In the genomic region with DNA sequence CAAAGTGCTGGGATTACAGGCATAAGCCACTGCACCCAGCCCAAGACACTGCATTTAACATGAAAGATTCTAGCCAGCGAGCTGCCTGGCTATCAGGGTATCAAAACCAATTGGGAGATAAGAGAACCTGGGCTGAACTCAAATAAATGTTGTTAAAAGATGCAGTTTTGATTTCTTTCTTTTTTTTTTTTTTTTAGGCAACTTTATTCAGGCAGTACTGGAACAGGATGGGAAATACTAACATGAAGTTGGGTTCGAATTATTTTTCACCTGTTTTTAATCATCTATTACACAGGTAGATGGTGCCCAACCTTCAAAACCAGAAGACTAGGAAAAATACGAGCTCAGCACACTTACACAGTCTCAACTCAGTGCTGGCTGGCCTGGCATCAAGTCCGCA, we compare ENCODE assay signal across 1 cellular context.
TF ChIP-seq lines count a peak whose summit lies in the region.

No MANE protein-coding gene starts in this region.

TF ChIP-seq in K562, 482 proteins besides CTCF, POLR2A, EP300 and RAD21 (continued from another document):
- TF ChIP-seq, protein P1, sequence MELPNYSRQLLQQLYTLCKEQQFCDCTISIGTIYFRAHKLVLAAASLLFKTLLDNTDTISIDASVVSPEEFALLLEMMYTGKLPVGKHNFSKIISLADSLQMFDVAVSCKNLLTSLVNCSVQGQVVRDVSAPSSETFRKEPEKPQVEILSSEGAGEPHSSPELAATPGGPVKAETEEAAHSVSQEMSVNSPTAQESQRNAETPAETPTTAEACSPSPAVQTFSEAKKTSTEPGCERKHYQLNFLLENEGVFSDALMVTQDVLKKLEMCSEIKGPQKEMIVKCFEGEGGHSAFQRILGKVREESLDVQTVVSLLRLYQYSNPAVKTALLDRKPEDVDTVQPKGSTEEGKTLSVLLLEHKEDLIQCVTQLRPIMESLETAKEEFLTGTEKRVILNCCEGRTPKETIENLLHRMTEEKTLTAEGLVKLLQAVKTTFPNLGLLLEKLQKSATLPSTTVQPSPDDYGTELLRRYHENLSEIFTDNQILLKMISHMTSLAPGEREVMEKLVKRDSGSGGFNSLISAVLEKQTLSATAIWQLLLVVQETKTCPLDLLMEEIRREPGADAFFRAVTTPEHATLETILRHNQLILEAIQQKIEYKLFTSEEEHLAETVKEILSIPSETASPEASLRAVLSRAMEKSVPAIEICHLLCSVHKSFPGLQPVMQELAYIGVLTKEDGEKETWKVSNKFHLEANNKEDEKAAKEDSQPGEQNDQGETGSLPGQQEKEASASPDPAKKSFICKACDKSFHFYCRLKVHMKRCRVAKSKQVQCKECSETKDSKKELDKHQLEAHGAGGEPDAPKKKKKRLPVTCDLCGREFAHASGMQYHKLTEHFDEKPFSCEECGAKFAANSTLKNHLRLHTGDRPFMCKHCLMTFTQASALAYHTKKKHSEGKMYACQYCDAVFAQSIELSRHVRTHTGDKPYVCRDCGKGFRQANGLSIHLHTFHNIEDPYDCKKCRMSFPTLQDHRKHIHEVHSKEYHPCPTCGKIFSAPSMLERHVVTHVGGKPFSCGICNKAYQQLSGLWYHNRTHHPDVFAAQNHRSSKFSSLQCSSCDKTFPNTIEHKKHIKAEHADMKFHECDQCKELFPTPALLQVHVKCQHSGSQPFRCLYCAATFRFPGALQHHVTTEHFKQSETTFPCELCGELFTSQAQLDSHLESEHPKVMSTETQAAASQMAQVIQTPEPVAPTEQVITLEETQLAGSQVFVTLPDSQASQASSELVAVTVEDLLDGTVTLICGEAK (IDR thresholded peaks at IDR 0.05) = peak; percentile 70
- TF ChIP-seq, protein P1 (CRISPR knock-in tag; IDR thresholded peaks at IDR 0.05) = peak; percentile 65
- TF ChIP-seq PRPF4 (IDR thresholded peaks at IDR 0.05; ENCODE audit: insufficient read depth, low read depth, low read length, poor library complexity, severe bottlenecking) (no peak), CEBPG (CRISPR knock-in tag; IDR thresholded peaks at IDR 0.05) (no peak), CEBPG (tag; conservative IDR thresholded peaks at IDR 0.05 in 1 of 2, IDR thresholded peaks at IDR 0.05 in 1 of 2) (no peak), POLR3G (IDR thresholded peaks at IDR 0.05; ENCODE audit: extremely low read depth, insufficient read length, insufficient replicate concordance) (no peak), CBX3 (IDR thresholded peaks at IDR 0.05; ENCODE audit: borderline replicate concordance in 1 of 2, low read length in 2 of 2) (no peak), ZNF384 (IDR thresholded peaks at IDR 0.05; ENCODE audit: low read depth, low read length) (peak; percentile 10; the same call in 1 of the 2 replicates), ZSCAN29 (IDR thresholded peaks at IDR 0.05) (no peak), MBD2 (IDR thresholded peaks at IDR 0.05; ENCODE audit: borderline replicate concordance, low read depth) (no peak), MAFK (IDR thresholded peaks at IDR 0.05; ENCODE audit: low read length) (no peak), CBFB (CRISPR knock-in tag; IDR thresholded peaks at IDR 0.05) (no peak)
- TF ChIP-seq, protein P2, sequence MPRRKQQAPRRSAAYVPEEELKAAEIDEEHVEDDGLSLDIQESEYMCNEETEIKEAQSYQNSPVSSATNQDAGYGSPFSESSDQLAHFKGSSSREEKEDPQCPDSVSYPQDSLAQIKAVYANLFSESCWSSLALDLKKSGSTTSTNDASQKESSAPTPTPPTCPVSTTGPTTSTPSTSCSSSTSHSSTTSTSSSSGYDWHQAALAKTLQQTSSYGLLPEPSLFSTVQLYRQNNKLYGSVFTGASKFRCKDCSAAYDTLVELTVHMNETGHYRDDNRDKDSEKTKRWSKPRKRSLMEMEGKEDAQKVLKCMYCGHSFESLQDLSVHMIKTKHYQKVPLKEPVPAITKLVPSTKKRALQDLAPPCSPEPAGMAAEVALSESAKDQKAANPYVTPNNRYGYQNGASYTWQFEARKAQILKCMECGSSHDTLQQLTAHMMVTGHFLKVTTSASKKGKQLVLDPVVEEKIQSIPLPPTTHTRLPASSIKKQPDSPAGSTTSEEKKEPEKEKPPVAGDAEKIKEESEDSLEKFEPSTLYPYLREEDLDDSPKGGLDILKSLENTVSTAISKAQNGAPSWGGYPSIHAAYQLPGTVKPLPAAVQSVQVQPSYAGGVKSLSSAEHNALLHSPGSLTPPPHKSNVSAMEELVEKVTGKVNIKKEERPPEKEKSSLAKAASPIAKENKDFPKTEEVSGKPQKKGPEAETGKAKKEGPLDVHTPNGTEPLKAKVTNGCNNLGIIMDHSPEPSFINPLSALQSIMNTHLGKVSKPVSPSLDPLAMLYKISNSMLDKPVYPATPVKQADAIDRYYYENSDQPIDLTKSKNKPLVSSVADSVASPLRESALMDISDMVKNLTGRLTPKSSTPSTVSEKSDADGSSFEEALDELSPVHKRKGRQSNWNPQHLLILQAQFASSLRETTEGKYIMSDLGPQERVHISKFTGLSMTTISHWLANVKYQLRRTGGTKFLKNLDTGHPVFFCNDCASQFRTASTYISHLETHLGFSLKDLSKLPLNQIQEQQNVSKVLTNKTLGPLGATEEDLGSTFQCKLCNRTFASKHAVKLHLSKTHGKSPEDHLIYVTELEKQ (CRISPR knock-in tag; IDR thresholded peaks at IDR 0.05) = no peak
- TF ChIP-seq, protein P3, sequence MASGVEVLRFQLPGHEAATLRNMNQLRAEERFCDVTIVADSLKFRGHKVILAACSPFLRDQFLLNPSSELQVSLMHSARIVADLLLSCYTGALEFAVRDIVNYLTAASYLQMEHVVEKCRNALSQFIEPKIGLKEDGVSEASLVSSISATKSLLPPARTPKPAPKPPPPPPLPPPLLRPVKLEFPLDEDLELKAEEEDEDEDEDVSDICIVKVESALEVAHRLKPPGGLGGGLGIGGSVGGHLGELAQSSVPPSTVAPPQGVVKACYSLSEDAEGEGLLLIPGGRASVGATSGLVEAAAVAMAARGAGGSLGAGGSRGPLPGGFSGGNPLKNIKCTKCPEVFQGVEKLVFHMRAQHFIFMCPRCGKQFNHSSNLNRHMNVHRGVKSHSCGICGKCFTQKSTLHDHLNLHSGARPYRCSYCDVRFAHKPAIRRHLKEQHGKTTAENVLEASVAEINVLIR (CRISPR knock-in tag; IDR thresholded peaks at IDR 0.05) = no peak
- TF ChIP-seq, protein P4, sequence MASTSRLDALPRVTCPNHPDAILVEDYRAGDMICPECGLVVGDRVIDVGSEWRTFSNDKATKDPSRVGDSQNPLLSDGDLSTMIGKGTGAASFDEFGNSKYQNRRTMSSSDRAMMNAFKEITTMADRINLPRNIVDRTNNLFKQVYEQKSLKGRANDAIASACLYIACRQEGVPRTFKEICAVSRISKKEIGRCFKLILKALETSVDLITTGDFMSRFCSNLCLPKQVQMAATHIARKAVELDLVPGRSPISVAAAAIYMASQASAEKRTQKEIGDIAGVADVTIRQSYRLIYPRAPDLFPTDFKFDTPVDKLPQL (IDR thresholded peaks at IDR 0.05; ENCODE audit: extremely low read depth, insufficient read length) = no peak
- TF ChIP-seq, protein P5, sequence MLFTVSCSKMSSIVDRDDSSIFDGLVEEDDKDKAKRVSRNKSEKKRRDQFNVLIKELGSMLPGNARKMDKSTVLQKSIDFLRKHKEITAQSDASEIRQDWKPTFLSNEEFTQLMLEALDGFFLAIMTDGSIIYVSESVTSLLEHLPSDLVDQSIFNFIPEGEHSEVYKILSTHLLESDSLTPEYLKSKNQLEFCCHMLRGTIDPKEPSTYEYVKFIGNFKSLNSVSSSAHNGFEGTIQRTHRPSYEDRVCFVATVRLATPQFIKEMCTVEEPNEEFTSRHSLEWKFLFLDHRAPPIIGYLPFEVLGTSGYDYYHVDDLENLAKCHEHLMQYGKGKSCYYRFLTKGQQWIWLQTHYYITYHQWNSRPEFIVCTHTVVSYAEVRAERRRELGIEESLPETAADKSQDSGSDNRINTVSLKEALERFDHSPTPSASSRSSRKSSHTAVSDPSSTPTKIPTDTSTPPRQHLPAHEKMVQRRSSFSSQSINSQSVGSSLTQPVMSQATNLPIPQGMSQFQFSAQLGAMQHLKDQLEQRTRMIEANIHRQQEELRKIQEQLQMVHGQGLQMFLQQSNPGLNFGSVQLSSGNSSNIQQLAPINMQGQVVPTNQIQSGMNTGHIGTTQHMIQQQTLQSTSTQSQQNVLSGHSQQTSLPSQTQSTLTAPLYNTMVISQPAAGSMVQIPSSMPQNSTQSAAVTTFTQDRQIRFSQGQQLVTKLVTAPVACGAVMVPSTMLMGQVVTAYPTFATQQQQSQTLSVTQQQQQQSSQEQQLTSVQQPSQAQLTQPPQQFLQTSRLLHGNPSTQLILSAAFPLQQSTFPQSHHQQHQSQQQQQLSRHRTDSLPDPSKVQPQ (CRISPR knock-in tag; IDR thresholded peaks at IDR 0.05; ENCODE audit: borderline replicate concordance) = no peak
- TF ChIP-seq, protein P6, sequence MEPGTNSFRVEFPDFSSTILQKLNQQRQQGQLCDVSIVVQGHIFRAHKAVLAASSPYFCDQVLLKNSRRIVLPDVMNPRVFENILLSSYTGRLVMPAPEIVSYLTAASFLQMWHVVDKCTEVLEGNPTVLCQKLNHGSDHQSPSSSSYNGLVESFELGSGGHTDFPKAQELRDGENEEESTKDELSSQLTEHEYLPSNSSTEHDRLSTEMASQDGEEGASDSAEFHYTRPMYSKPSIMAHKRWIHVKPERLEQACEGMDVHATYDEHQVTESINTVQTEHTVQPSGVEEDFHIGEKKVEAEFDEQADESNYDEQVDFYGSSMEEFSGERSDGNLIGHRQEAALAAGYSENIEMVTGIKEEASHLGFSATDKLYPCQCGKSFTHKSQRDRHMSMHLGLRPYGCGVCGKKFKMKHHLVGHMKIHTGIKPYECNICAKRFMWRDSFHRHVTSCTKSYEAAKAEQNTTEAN (CRISPR knock-in tag; IDR thresholded peaks at IDR 0.05) = no peak
